In the genomic region with DNA sequence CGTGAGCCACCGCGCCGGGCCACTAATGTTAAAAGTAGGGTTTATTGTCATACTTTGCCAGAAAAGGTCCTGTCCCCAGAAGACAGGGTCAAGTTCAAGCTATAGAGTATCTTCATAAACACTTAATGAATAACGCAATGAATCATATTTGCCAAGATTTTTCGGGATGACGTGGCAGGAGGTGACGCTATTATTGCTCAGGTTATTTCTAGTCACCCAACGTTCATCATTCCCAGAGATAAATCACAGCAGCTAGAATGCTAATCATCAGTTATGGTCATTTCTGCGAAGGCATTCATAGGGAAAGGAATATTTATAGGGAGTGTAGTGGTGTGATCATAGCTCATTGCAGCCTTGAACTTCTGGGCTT, we compare ENCODE assay signal across 21 cellular contexts. TPM values are rescaled to one million over a fixed set of nuclear protein-coding genes. Genes with fewer than 3 reads are reported as not detected.
A peak's percentile ranks its signal among the peaks of the same experiment; 100 is the strongest.
DNase-seq lines count a peak whose midpoint lies in the region; ATAC-seq and TF ChIP-seq lines count a peak whose summit lies in the region.
"Had no signal": no experiment of that assay in that cellular context is flagged by ENCODE, and none has a peak within 500 bp of the region (broad histone marks: within the 10 kb centered on the region; RNA-seq: fewer than 3 reads in every experiment).

No MANE protein-coding gene starts in this region.

- no peak overlapping the region for H3K27ac ChIP-seq in fibroblast of lung (ENCODE audit: insufficient read depth, low read length)
- H3K27ac ChIP-seq: coronary artery, gastrocnemius medialis had no signal

- H3K79me2 ChIP-seq in fibroblast of lung (ENCODE audit: control insufficient read depth, insufficient read depth, low read length), result no peaks in the 10 kb centered on the region

- DNase-seq in A172 (ENCODE audit: low spot score), result peak; percentile 91
- DNase-seq in HS-27A (ENCODE audit: low read depth), result peak; percentile 14
- DNase-seq in RKO (ENCODE audit: low spot score), result peak; percentile 97
- DNase-seq in fibroblast of lung (ENCODE audit: low read depth in 2 of 2), result peak; percentile 8 to 27
- DNase-seq in MV-4-11 (lab: John Stamatoyannopoulos, UW), result no peak
- no peak for DNase-seq in activated CD4-positive, alpha-beta T cell treated with anti-CD3 and anti-CD28 coated beads, Interleukin-2, amount 50 U/mL, for 48 hours
- DNase-seq: activated CD4-positive, alpha-beta T cell treated with anti-CD3 and anti-CD28 coated beads for 1 hour; C1 segment of cervical spinal cord; DMS 273 treated with DMSO at 0.1 percent for 48 hours; gastrocnemius medialis; left colon; NCI-H2029 treated with DMSO at 0.1 percent for 48 hours; NCI-H510A treated with DMSO at 0.1 percent for 48 hours; nephron progenitor cell; T1000 had no signal

- no peaks in the 10 kb centered on the region for H3K27me3 ChIP-seq in fibroblast of lung (ENCODE audit: control insufficient read depth, insufficient read depth, low read length)

- no peaks in the 10 kb centered on the region for H4K20me1 ChIP-seq in fibroblast of lung (ENCODE audit: control insufficient read depth, extremely low read depth, insufficient read depth, low read length)

- H3K4me3 ChIP-seq in fibroblast of lung (replicated peaks in 1 of 4; ENCODE audit: control extremely low read depth in 1 of 4, insufficient read depth in 1 of 4, low read depth in 3 of 4, low read length in 4 of 4), result no peak overlapping the region
- H3K4me3 ChIP-seq: coronary artery, gastrocnemius medialis, smooth muscle cell had no signal

- H3K9me3 ChIP-seq in fibroblast of lung (ENCODE audit: control insufficient read depth, insufficient read depth, low read depth, low read length), result no peaks in the 10 kb centered on the region

- no peak for TF ChIP-seq CTCF in fibroblast of lung (conservative IDR thresholded peaks at IDR 0.05 in 1 of 2, IDR thresholded peaks at IDR 0.05 in 1 of 2; ENCODE audit: low read depth in 1 of 2, low read length in 2 of 2)

- H3K4me1 ChIP-seq in fibroblast of lung (ENCODE audit: control insufficient read depth, extremely low read depth, insufficient read depth, low read length), result no peaks in the 10 kb centered on the region
- H3K4me1 ChIP-seq: gastrocnemius medialis had no signal

- H3K9ac ChIP-seq in fibroblast of lung (ENCODE audit: insufficient read depth, low read length), result no peak overlapping the region

- ATAC-seq in GM21360 (IDR thresholded peaks at IDR 0.05; ENCODE audit: unreplicated experiment) (no peak), HG03432 (IDR thresholded peaks at IDR 0.05; ENCODE audit: unreplicated experiment) (no peak)
- ATAC-seq: gastrocnemius medialis, left colon, SK-N-SH treated with all-trans-retinoic acid at 6 μM for 48 hours had no signal

- no peaks in the 10 kb centered on the region for H3K36me3 ChIP-seq in fibroblast of lung (ENCODE audit: control insufficient read depth, insufficient read depth, low read length)
- H3K36me3 ChIP-seq: gastrocnemius medialis had no signal

- no peak overlapping the region for H3K4me2 ChIP-seq in fibroblast of lung (ENCODE audit: extremely low read depth, insufficient read depth, low read length)
- H3K4me2 ChIP-seq: smooth muscle cell had no signal

- H2AFZ ChIP-seq in fibroblast of lung (ENCODE audit: low read length), result no peak overlapping the region

RNA-seq across cellular contexts. Expression of a gene that starts 2.0 kb away (rescaled TPM):
- not detected in 2 replicates for total RNA-seq in A172 (2014; rRNA removed; shearing (Covaris generic))
- total RNA-seq in fibroblast of lung, result not detected in 2 replicates
- polyA plus RNA-seq in fibroblast of lung, result not detected in 2 replicates
- polyA plus RNA-seq in fibroblast of lung (2012), result 0.02 and 0.06 TPM in 2 replicates
- polyA minus RNA-seq in fibroblast of lung (ENCODE audit: low replicate concordance), result not detected in 2 replicates
- total RNA-seq: H4 had no signal
- polyA plus RNA-seq: smooth muscle cell had no signal

Comparison
In these comparisons a context has a peak if more than half of its experiments do, and no peak if none do; other contexts are left out.
1. DNase-seq: peak in A172 (single experiment), HS-27A (single experiment), RKO (single experiment) and fibroblast of lung (2 of 2); none in MV-4-11 (single experiment) and activated CD4-positive, alpha-beta T cell treated with anti-CD3 and anti-CD28 coated beads, Interleukin-2, amount 50 U/mL, for 48 hours (0 of 2).